Comparison of ENCODE assay signal across 8 cellular contexts in genomic region chr13:60396783-60397692, GRCh38. TPM values are rescaled to one million over a fixed set of nuclear protein-coding genes. Genes with fewer than 3 reads are reported as not detected.
A peak's percentile ranks its signal among the peaks of the same experiment; 100 is the strongest.
DNase-seq lines count a peak whose midpoint lies in the region; ATAC-seq and FAIRE-seq lines count a peak whose summit lies in the region.

Gene TDRD3, plus strand, starts transcription at chr13:60397220. Its CDS starts 145 bp downstream, at chr13:60397365.

- peak within 1 kb of the TSS; percentile 96 for H3K27ac Mint-ChIP-seq in activated CD4-positive, alpha-beta T cell treated with anti-CD3 and anti-CD28 coated beads, Interleukin-2, amount 10 ng/mL, durations not matched to agents 7 days and 5 days

- no peak for FAIRE-seq in GM19239 (lab: Jason Lieb, UNC)

- ATAC-seq in HG03442 (IDR thresholded peaks at IDR 0.05; ENCODE audit: unreplicated experiment) = peak; percentile 48
- ATAC-seq in left lobe of liver = peak; percentile 78

- H3K27me3 Mint-ChIP-seq in activated CD4-positive, alpha-beta T cell treated with anti-CD3 and anti-CD28 coated beads, Interleukin-2, amount 10 ng/mL, durations not matched to agents 7 days and 5 days = no peaks in the 10 kb centered on the region

- H3K36me3 Mint-ChIP-seq in activated CD4-positive, alpha-beta T cell treated with anti-CD3 and anti-CD28 coated beads, Interleukin-2, amount 10 ng/mL, durations not matched to agents 7 days and 5 days (ENCODE audit: low read depth) = no peaks in the 10 kb centered on the region

- CTCF ChIA-PET in activated CD4-positive, alpha-beta T cell treated with anti-CD3 and anti-CD28 coated beads, Interleukin-2, amount 10 ng/mL, durations not matched to agents 7 days and 5 days (lab: Charles Lee) = interaction anchor here (1.0 to 1.4 kb wide), 3 partner anchors 10 to 34 kb away, joined by 3 to 4 read pairs (median 4); no protein-coding TSS in a partner anchor

- no peaks in the 10 kb centered on the region for H3K9me3 Mint-ChIP-seq in activated CD4-positive, alpha-beta T cell treated with anti-CD3 and anti-CD28 coated beads, Interleukin-2, amount 10 ng/mL, durations not matched to agents 7 days and 5 days

- DNase-seq in C1 segment of cervical spinal cord (lab: John Stamatoyannopoulos, UW) (peak; percentile 49 to 96 (median 91)), GM19239 (ENCODE audit: insufficient read length, low spot score) (peak; percentile 62), NCI-H524 treated with DMSO at 0.1 percent for 48 hours (lab: John Stamatoyannopoulos, UW) (peak; percentile 46), cortex of kidney (lab: John Stamatoyannopoulos, UW) (peak; percentile 11), left lobe of liver (ENCODE audit: low spot score) (peak; percentile 88)
- DNase-seq in activated CD4-positive, alpha-beta T cell treated with anti-CD3 and anti-CD28 coated beads, Interleukin-2, amount 10 ng/mL, durations not matched to agents 7 days and 5 days = peak; percentile 82
- peak; percentile 71 for DNase-seq in stimulated activated CD4-positive, alpha-beta T cell treated with anti-CD3 and anti-CD28 coated beads, Interleukin-2, amount 100 ng/mL, for 4 hours (ENCODE audit: low read depth)

- H3K4me3 Mint-ChIP-seq in activated CD4-positive, alpha-beta T cell treated with anti-CD3 and anti-CD28 coated beads, Interleukin-2, amount 10 ng/mL, durations not matched to agents 7 days and 5 days = peak within 1 kb of the TSS; percentile 93

- peaks cover 39% of the 10 kb centered on the region for H3K4me1 Mint-ChIP-seq in activated CD4-positive, alpha-beta T cell treated with anti-CD3 and anti-CD28 coated beads, Interleukin-2, amount 10 ng/mL, durations not matched to agents 7 days and 5 days

- POLR2A ChIA-PET in activated CD4-positive, alpha-beta T cell treated with anti-CD3 and anti-CD28 coated beads, Interleukin-2, amount 10 ng/mL, durations not matched to agents 7 days and 5 days (lab: Charles Lee) = interaction anchor here (0.7 kb wide), 1 partner anchor 968 kb away, joined by 3 read pairs; no protein-coding TSS in a partner anchor

RNA-seq across cellular contexts. Expression of gene TDRD3, which starts in this region (rescaled TPM):
- total RNA-seq in activated CD4-positive, alpha-beta T cell treated with anti-CD3 and anti-CD28 coated beads, Interleukin-2, amount 10 ng/mL, durations not matched to agents 7 days and 5 days = 10 to 100 TPM; 22.5 to 25.3 TPM
- 11.3 TPM for total RNA-seq in left lobe of liver

Comparison
In these comparisons a context has a peak if more than half of its experiments do, and no peak if none do; other contexts are left out.
1. Peak in every context shown above with its lines: DNase-seq and ATAC-seq.
2. DNase-seq: peak in every context shown above with its lines; median percentile 91 in C1 segment of cervical spinal cord; 88 in left lobe of liver; 82 in activated CD4-positive, alpha-beta T cell treated with anti-CD3 and anti-CD28 coated beads, Interleukin-2, amount 10 ng/mL, durations not matched to agents 7 days and 5 days; 71 in stimulated activated CD4-positive, alpha-beta T cell treated with anti-CD3 and anti-CD28 coated beads, Interleukin-2, amount 100 ng/mL, for 4 hours; 62 in GM19239; 46 in NCI-H524 treated with DMSO at 0.1 percent for 48 hours; 11 in cortex of kidney.